11 cellular contexts compared by ENCODE assay signal in the genomic region with DNA sequence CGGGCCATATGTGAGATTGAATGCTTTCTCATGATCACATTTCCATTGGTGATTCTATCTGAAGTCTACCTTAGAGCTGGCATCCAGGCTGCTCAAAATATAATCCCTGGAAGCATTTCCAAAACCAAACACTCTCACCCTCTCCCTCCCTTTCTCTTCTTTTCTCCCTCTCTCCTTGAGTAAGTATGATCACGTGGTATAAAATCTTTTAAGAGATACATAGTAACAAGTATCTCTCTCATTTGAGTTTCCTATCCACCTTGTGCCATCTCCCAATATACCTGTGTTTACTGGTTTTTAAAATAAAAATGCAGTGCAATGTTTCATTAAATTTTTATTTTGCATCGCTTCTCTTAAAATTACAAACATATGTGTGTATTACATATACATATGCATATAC.
"Had no signal": no experiment of that assay in that cellular context is flagged by ENCODE, and none has a peak within 500 bp of the region (broad histone marks: within the 10 kb centered on the region; RNA-seq: fewer than 3 reads in every experiment).

No MANE protein-coding gene starts in this region.

- H3K4me3 Mint-ChIP-seq: GM23338, H9, HFFc6 had no signal

- H2AFZ ChIP-seq: GM23248, GM23338 had no signal

- H3K4me3 ChIP-seq: GM23248, GM23338, HAP-1 had no signal

- H3K9me3 Mint-ChIP-seq: GM23338, H9 had no signal

- H3K4me1 Mint-ChIP-seq: GM23338, H9 had no signal

- H3K27ac Mint-ChIP-seq: GM23338, H9, HFFc6 had no signal

- FAIRE-seq: H1, H54 had no signal

- DNase-seq: GM23248, GOT3, H7, H9, HCEC 1CT, HFFc6 had no signal

- ATAC-seq: GM23338, HCT116 had no signal

- H3K4me2 ChIP-seq: GM23338 had no signal

- H3K4me1 ChIP-seq: HAP-1 had no signal

- H3K9ac ChIP-seq: GM23248 had no signal

- H3K27ac ChIP-seq: GM23248 had no signal

- H3K36me3 ChIP-seq: HAP-1 had no signal

- H3K9me3 ChIP-seq: HAP-1 had no signal
